8 cellular contexts compared by ENCODE assay signal in the genomic region with DNA sequence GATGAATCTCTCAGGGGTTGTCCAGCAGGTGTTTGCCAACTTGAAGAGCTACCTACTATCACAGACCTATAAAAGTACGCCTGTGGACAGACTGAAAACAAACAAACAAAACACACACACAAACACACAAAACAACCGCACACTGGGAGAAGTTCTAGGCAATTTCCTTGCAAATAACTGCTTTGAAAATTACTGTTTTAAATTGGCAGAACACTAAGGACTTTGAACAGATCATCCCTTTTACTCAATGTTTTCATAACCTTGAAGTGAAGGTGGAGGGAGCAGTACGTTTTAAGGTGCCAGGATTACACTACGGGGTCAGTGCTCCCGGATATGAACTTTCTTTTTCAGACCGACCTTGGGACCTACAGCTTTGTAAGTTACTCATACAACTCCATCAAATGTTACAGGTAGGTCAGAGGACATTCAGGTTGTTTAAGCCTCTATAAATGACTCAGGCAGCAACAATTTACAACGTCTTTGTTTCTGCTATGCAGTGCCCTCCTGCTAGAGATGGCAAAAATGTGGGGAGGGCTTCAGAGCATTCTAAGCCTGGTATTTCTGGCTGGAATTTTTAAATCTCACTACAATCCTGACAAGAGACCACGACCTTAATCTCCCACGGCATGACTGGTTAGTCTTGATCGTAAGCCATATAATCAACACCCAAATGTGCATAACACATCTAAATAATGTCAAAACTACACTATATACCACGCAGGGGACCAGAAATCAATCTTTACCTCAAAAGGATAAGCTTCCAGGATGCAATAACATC. TPM values are rescaled to one million over a fixed set of nuclear protein-coding genes. Genes with fewer than 3 reads are reported as not detected.
DNase-seq lines count a peak whose midpoint lies in the region; ATAC-seq and TF ChIP-seq lines count a peak whose summit lies in the region.

No MANE protein-coding gene starts in this region.

- H3K9me3 ChIP-seq in stomach smooth muscle (ENCODE audit: control insufficient read depth in 2 of 2, low read length in 2 of 2), result no peaks in the 10 kb centered on the region

- H3K36me3 Mint-ChIP-seq in stimulated activated naive CD8-positive, alpha-beta T cell treated with anti-CD3 and anti-CD28 coated beads, Interleukin-15, Interleukin-2, amounts not matched to agents 100 ng/mL and 50 ng/mL, for 24 hours (ENCODE audit: low read depth), result peaks cover 28% of the 10 kb centered on the region
- H3K36me3 Mint-ChIP-seq in activated naive CD8-positive, alpha-beta T cell treated with anti-CD3 and anti-CD28 coated beads for 36 hours, result peaks cover 27% of the 10 kb centered on the region

- peak overlapping the region; percentile 83 to 87 for H3K4me3 ChIP-seq in stomach smooth muscle (ENCODE audit: low read length in 2 of 2)

- CTCF ChIA-PET in HEK293T (lab: Yijun Ruan, JAX), result interaction anchor here (0.6 to 2.9 kb wide), 7 partner anchors 13 to 83 kb away, joined by 4 to 11 read pairs (median 5); no protein-coding TSS in a partner anchor

- peak overlapping the region; percentile 46 for H3K27ac ChIP-seq in stomach smooth muscle (ENCODE audit: low read length)

- H3K4me1 ChIP-seq in stomach smooth muscle (ENCODE audit: control insufficient read depth, insufficient read depth, low read length), result peaks cover 20% of the 10 kb centered on the region

- peak overlapping the region; percentile 72 to 75 for H3K9ac ChIP-seq in stomach smooth muscle (ENCODE audit: low read length in 2 of 2)

- peak overlapping the region; percentile 86 for H3K27ac Mint-ChIP-seq in stimulated activated naive CD8-positive, alpha-beta T cell treated with anti-CD3 and anti-CD28 coated beads, Interleukin-15, Interleukin-2, amounts not matched to agents 100 ng/mL and 50 ng/mL, for 24 hours
- H3K27ac Mint-ChIP-seq in activated naive CD8-positive, alpha-beta T cell treated with anti-CD3 and anti-CD28 coated beads for 36 hours, result peak overlapping the region; percentile 83

- no peak for ATAC-seq in stimulated activated naive CD8-positive, alpha-beta T cell treated with anti-CD3 and anti-CD28 coated beads, Interleukin-15, Interleukin-2, amounts not matched to agents 100 U/mL and 50 U/mL, for 24 hours

- no peaks in the 10 kb centered on the region for H3K27me3 Mint-ChIP-seq in stimulated activated naive CD8-positive, alpha-beta T cell treated with anti-CD3 and anti-CD28 coated beads, Interleukin-15, Interleukin-2, amounts not matched to agents 100 ng/mL and 50 ng/mL, for 24 hours
- H3K27me3 Mint-ChIP-seq in activated naive CD8-positive, alpha-beta T cell treated with anti-CD3 and anti-CD28 coated beads for 36 hours, result no peaks in the 10 kb centered on the region

- POLR2A ChIA-PET in HEK293T (lab: Yijun Ruan, JAX), result interaction anchor here (0.6 to 3.5 kb wide), 7 partner anchors 11 to 80 kb away, joined by 3 to 29 read pairs (median 4); no protein-coding TSS in a partner anchor

- H3K4me3 Mint-ChIP-seq in stimulated activated naive CD8-positive, alpha-beta T cell treated with anti-CD3 and anti-CD28 coated beads, Interleukin-15, Interleukin-2, amounts not matched to agents 100 ng/mL and 50 ng/mL, for 24 hours, result peak overlapping the region; percentile 95
- H3K4me3 Mint-ChIP-seq in activated naive CD8-positive, alpha-beta T cell treated with anti-CD3 and anti-CD28 coated beads for 36 hours, result peak overlapping the region; percentile 76

- peaks cover 3 to 14% of the 10 kb centered on the region in 2 donors for H3K36me3 ChIP-seq in stomach smooth muscle (ENCODE audit: control insufficient read depth in 2 of 2, insufficient read depth in 2 of 2, low read length in 2 of 2)

- no peak for DNase-seq in stimulated activated naive CD8-positive, alpha-beta T cell treated with anti-CD3 and anti-CD28 coated beads, Interleukin-15, Interleukin-2, amounts not matched to agents 100 U/mL and 50 U/mL, for 24 hours
- DNase-seq in activated naive CD8-positive, alpha-beta T cell treated with anti-CD3 and anti-CD28 coated beads for 36 hours, result no peak
- peak; percentile 76 for DNase-seq in islet precursor cell
- no peak for DNase-seq in HEK293T (ENCODE audit: extremely low spot score)
- DNase-seq in NCI-H128 (lab: John Stamatoyannopoulos, UW; ENCODE audit: unreplicated experiment), result no peak
- no peak for DNase-seq in NCI-H2107 (lab: John Stamatoyannopoulos, UW)

- H3K27me3 ChIP-seq in stomach smooth muscle (ENCODE audit: control insufficient read depth in 1 of 2, insufficient read depth in 2 of 2, low read length in 2 of 2), result no peaks in the 10 kb centered on the region

- no peaks in the 10 kb centered on the region for H3K9me3 Mint-ChIP-seq in stimulated activated naive CD8-positive, alpha-beta T cell treated with anti-CD3 and anti-CD28 coated beads, Interleukin-15, Interleukin-2, amounts not matched to agents 100 ng/mL and 50 ng/mL, for 24 hours
- no peaks in the 10 kb centered on the region for H3K9me3 Mint-ChIP-seq in activated naive CD8-positive, alpha-beta T cell treated with anti-CD3 and anti-CD28 coated beads for 36 hours

- peaks cover 60% of the 10 kb centered on the region for H3K4me1 Mint-ChIP-seq in stimulated activated naive CD8-positive, alpha-beta T cell treated with anti-CD3 and anti-CD28 coated beads, Interleukin-15, Interleukin-2, amounts not matched to agents 100 ng/mL and 50 ng/mL, for 24 hours (ENCODE audit: low read depth)
- H3K4me1 Mint-ChIP-seq in activated naive CD8-positive, alpha-beta T cell treated with anti-CD3 and anti-CD28 coated beads for 36 hours, result peaks cover 57% of the 10 kb centered on the region

TF ChIP-seq in HEK293T, 16 proteins besides CTCF, POLR2A, EP300 and RAD21:
- TF ChIP-seq L3MBTL2 (conservative IDR thresholded peaks at IDR 0.05), result no peak
- TF ChIP-seq CTBP1 (IDR thresholded peaks at IDR 0.05; ENCODE audit: borderline replicate concordance), result no peak
- no peak for TF ChIP-seq TARDBP (IDR thresholded peaks at IDR 0.05)

RNA-seq across cellular contexts. Expression of gene SLC20A1, which starts 1.4 kb away (rescaled TPM):
- total RNA-seq in activated naive CD8-positive, alpha-beta T cell treated with anti-CD3 and anti-CD28 coated beads for 36 hours, result 10 to 100 TPM; 81.8 to 84.6 TPM

RNA-seq across cellular contexts. Expression of gene CHCHD5, which starts 59.9 kb away (rescaled TPM):
- total RNA-seq in activated naive CD8-positive, alpha-beta T cell treated with anti-CD3 and anti-CD28 coated beads for 36 hours, result 10 to 100 TPM; 34.9 to 40.5 TPM
